ENCODE assay signal across 5 cellular contexts in the genomic region with DNA sequence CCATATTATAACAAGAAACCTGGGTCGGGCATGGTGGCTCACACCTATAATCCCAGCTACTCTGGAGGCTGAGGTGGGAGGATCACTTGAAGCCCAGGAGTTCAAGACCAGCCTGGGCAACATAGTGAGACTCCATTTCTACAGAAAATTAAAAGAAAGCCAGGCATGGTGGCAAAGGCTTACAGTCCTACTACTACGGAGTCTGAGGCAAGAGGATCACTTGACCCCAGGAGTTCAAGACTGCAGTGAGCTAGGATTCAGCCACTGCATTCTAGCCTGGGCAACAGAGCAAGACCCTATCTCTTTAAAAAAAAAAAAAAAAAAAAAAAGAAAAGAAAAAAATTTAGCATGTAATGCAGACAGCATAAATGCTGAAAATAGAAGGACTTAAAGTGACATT. TPM values are rescaled to one million over a fixed set of nuclear protein-coding genes. Genes with fewer than 3 reads are reported as not detected.
DNase-seq lines count a peak whose midpoint lies in the region; ATAC-seq and TF ChIP-seq lines count a peak whose summit lies in the region.
"Not testable (repeated sequence)": the region's sequence is repeated elsewhere in the genome, so short reads cannot be mapped to it uniquely, and the experiment has no call there.

No MANE protein-coding gene starts in this region.

- not testable (repeated sequence) for H3K4me3 Mint-ChIP-seq in WTC11; endothelial cell (ENCODE audit: unreplicated experiment); nephron progenitor cell; stimulated activated effector memory CD8-positive, alpha-beta T cell treated with anti-CD3 and anti-CD28 coated beads, Interleukin-12 subunit alpha, Interleukin-12 subunit beta, amount 100 ng/mL, for 72 hours

- not testable (repeated sequence) for H3K27me3 Mint-ChIP-seq in WTC11 (ENCODE audit: low read depth); endothelial cell (ENCODE audit: unreplicated experiment); nephron progenitor cell (ENCODE audit: low read depth, poor library complexity)

- H3K9me3 Mint-ChIP-seq in WTC11; activated naive CD4-positive, alpha-beta T cell treated with anti-CD3 and anti-CD28 coated beads, Interleukin-2, amount 50 U/mL, for 72 hours; endothelial cell (ENCODE audit: unreplicated experiment); nephron progenitor cell; stimulated activated effector memory CD8-positive, alpha-beta T cell treated with anti-CD3 and anti-CD28 coated beads, Interleukin-12 subunit alpha, Interleukin-12 subunit beta, amount 100 ng/mL, for 72 hours: not testable (repeated sequence)

- not testable (repeated sequence) for H3K4me1 Mint-ChIP-seq in WTC11; endothelial cell (ENCODE audit: unreplicated experiment); stimulated activated effector memory CD8-positive, alpha-beta T cell treated with anti-CD3 and anti-CD28 coated beads, Interleukin-12 subunit alpha, Interleukin-12 subunit beta, amount 100 ng/mL, for 72 hours
- peaks cover 30% of the 10 kb centered on the region for H3K4me1 Mint-ChIP-seq in nephron progenitor cell

- CTCF ChIA-PET in WTC11 (lab: Charles Lee) = interaction anchor here (1.4 kb wide), 1 partner anchor 87 kb away, joined by 3 read pairs; no protein-coding TSS in a partner anchor

- H3K36me3 Mint-ChIP-seq in WTC11 (peaks cover 40% of the 10 kb centered on the region), endothelial cell (ENCODE audit: low read depth, unreplicated experiment) (peaks cover 45% of the 10 kb centered on the region), nephron progenitor cell (ENCODE audit: low read depth) (peaks cover 61% of the 10 kb centered on the region)
- not testable (repeated sequence) for H3K36me3 Mint-ChIP-seq in activated naive CD4-positive, alpha-beta T cell treated with anti-CD3 and anti-CD28 coated beads, Interleukin-2, amount 50 U/mL, for 72 hours
- peaks cover 91% of the 10 kb centered on the region for H3K36me3 Mint-ChIP-seq in stimulated activated effector memory CD8-positive, alpha-beta T cell treated with anti-CD3 and anti-CD28 coated beads, Interleukin-12 subunit alpha, Interleukin-12 subunit beta, amount 100 ng/mL, for 72 hours

- not testable (repeated sequence) for ATAC-seq in WTC11; activated naive CD4-positive, alpha-beta T cell treated with anti-CD3 and anti-CD28 coated beads, Interleukin-2, amount 50 U/mL, for 72 hours; stimulated activated effector memory CD8-positive, alpha-beta T cell treated with anti-CD3 and anti-CD28 coated beads, Interleukin-12 subunit alpha, Interleukin-12 subunit beta, amount 100 ng/mL, for 72 hours

- not testable (repeated sequence) for DNase-seq in WTC11 (ENCODE audit: low spot score); activated naive CD4-positive, alpha-beta T cell treated with anti-CD3 and anti-CD28 coated beads, Interleukin-2, amount 50 U/mL, for 72 hours (ENCODE audit: low spot score in 2 of 2); endothelial cell (ENCODE audit: low spot score); nephron progenitor cell; stimulated activated effector memory CD8-positive, alpha-beta T cell treated with anti-CD3 and anti-CD28 coated beads, Interleukin-12 subunit alpha, Interleukin-12 subunit beta, amount 100 ng/mL, for 72 hours (ENCODE audit: low spot score in 2 of 2)

- not testable (repeated sequence) for TF ChIP-seq CTCF in WTC11 (IDR thresholded peaks at IDR 0.05); endothelial cell (IDR thresholded peaks at IDR 0.05; ENCODE audit: unreplicated experiment); nephron progenitor cell (IDR thresholded peaks at IDR 0.05)

- POLR2A ChIA-PET in WTC11 (lab: Charles Lee) = not testable (repeated sequence)

- not testable (repeated sequence) for H3K27ac Mint-ChIP-seq in WTC11
- H3K27ac Mint-ChIP-seq in activated naive CD4-positive, alpha-beta T cell treated with anti-CD3 and anti-CD28 coated beads, Interleukin-2, amount 50 U/mL, for 72 hours = peak overlapping the region; percentile 31 to 43
- H3K27ac Mint-ChIP-seq in endothelial cell (ENCODE audit: unreplicated experiment) (peak overlapping the region; percentile 13), nephron progenitor cell (peak overlapping the region; percentile 96)
- peak overlapping the region; percentile 80 for H3K27ac Mint-ChIP-seq in stimulated activated effector memory CD8-positive, alpha-beta T cell treated with anti-CD3 and anti-CD28 coated beads, Interleukin-12 subunit alpha, Interleukin-12 subunit beta, amount 100 ng/mL, for 72 hours

TF ChIP-seq in WTC11, 78 proteins besides CTCF, POLR2A, EP300 and RAD21:
- 0 out of 2 replicates have a peak, but pooled peaks have one; percentile 33 for TF ChIP-seq ZNF121 (CRISPR knock-in tag; IDR thresholded peaks at IDR 0.05)
TF ChIP-seq in WTC11: peak in this region for 1; not testable (repeated sequence) for 77.

RNA-seq across cellular contexts. Expression of a gene that starts 16.4 kb away (rescaled TPM):
- total RNA-seq in WTC11 (2021) (64.9 to 66.5 TPM (median 66.3 TPM) in 3 replicates), endothelial cell (ENCODE audit: unreplicated experiment) (56.5 TPM)
- 10 to 100 TPM; 76.0 to 90.8 TPM for total RNA-seq in activated naive CD4-positive, alpha-beta T cell treated with anti-CD3 and anti-CD28 coated beads, Interleukin-2, amount 50 U/mL, for 72 hours

RNA-seq across cellular contexts. Expression of a gene that starts 19.0 kb away (rescaled TPM):
- total RNA-seq in WTC11 (2021) (26.0 to 28.5 TPM (median 27.7 TPM) in 3 replicates), endothelial cell (ENCODE audit: unreplicated experiment) (38.6 TPM)
- 10 to 100 TPM; 51.5 to 60.1 TPM for total RNA-seq in activated naive CD4-positive, alpha-beta T cell treated with anti-CD3 and anti-CD28 coated beads, Interleukin-2, amount 50 U/mL, for 72 hours

RNA-seq across cellular contexts. Expression of a gene that starts 39.9 kb away (rescaled TPM):
- total RNA-seq in WTC11 (2021) = 28.6 to 32.3 TPM (median 29.0 TPM) in 3 replicates
- total RNA-seq in activated naive CD4-positive, alpha-beta T cell treated with anti-CD3 and anti-CD28 coated beads, Interleukin-2, amount 50 U/mL, for 72 hours = 10 to 100 TPM; 33.3 to 35.2 TPM
- total RNA-seq in endothelial cell (ENCODE audit: unreplicated experiment) = 22.4 TPM
